ENCODE assay signal across 1 cellular context in the genomic region with DNA sequence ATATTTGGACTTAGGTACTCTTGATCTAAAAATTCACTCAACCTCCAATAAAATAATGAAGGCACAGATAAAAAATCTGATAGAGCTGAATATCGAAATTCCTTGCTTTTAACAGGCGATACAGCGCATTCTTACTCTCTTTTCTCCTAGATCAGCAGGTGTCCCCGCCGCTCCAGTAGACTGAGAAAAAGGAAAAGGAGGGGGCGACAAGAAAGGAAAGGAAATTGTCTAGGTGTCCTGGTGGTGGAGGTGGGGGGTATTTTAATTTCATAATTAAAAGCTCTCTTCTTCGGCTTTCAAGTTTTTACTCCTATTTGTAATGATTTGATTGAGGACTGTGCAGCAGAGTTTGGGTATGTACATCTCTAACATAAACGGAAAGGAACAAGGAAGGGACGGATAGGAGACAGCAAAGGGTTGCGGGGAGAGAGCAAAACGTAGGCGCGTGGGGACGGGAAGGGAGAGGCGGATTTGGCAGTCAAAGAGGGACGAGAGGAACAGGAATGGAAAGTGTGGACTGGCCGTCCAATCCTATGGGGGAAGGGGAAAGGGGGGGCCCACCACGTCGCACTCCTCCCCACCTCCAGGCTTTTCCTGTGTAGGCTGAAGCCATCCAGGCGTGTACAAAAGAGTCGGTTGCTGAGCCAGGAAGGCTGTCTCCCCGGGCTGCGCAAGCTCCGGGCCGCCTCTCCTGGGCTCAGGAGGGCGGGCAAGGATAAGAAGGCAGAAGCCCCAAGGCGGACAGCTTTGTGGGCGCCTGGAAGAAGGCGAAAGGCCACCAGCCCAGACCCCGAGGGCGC.
TF ChIP-seq lines count a peak whose summit lies in the region.

No MANE protein-coding gene starts in this region.

TF ChIP-seq in HEK293, 187 proteins besides CTCF, POLR2A, EP300 and RAD21 (continued from another document and continues in another):
- TF ChIP-seq HIC1 (tag by site-specific recombination; IDR thresholded peaks at IDR 0.05), result no peak
- TF ChIP-seq EGR2 (tag by site-specific recombination; IDR thresholded peaks at IDR 0.05; ENCODE audit: low read depth), result peak; percentile 95
- TF ChIP-seq FEZF1 (tag by site-specific recombination; IDR thresholded peaks at IDR 0.05), result no peak
- no peak for TF ChIP-seq ZNF140 (tag by site-specific recombination; IDR thresholded peaks at IDR 0.05)
- TF ChIP-seq ZNF624 (tag by site-specific recombination; IDR thresholded peaks at IDR 0.05), result no peak
- no peak for TF ChIP-seq HOXD13 (CRISPR knock-in tag; IDR thresholded peaks at IDR 0.05; ENCODE audit: borderline replicate concordance)
- TF ChIP-seq ZNF529 (tag by site-specific recombination; IDR thresholded peaks at IDR 0.05; ENCODE audit: insufficient replicate concordance), result no peak
- TF ChIP-seq, protein P1, sequence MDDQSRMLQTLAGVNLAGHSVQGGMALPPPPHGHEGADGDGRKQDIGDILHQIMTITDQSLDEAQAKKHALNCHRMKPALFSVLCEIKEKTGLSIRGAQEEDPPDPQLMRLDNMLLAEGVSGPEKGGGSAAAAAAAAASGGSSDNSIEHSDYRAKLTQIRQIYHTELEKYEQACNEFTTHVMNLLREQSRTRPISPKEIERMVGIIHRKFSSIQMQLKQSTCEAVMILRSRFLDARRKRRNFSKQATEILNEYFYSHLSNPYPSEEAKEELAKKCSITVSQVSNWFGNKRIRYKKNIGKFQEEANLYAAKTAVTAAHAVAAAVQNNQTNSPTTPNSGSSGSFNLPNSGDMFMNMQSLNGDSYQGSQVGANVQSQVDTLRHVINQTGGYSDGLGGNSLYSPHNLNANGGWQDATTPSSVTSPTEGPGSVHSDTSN (CRISPR knock-in tag; IDR thresholded peaks at IDR 0.05), result no peak
- TF ChIP-seq ZNF518A (tag by site-specific recombination; conservative IDR thresholded peaks at IDR 0.05; ENCODE audit: low read depth), result peak; percentile 9; the same call in 1 of the 2 replicates
- TF ChIP-seq, protein P2, sequence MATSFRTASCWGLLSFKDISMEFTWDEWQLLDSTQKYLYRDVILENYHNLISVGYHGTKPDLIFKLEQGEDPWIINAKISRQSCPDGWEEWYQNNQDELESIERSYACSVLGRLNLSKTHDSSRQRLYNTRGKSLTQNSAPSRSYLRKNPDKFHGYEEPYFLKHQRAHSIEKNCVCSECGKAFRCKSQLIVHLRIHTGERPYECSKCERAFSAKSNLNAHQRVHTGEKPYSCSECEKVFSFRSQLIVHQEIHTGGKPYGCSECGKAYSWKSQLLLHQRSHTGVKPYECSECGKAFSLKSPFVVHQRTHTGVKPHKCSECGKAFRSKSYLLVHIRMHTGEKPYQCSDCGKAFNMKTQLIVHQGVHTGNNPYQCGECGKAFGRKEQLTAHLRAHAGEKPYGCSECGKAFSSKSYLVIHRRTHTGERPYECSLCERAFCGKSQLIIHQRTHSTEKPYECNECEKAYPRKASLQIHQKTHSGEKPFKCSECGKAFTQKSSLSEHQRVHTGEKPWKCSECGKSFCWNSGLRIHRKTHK (tag by site-specific recombination; IDR thresholded peaks at IDR 0.05), result no peak
- no peak for TF ChIP-seq ZNF530 (tag by site-specific recombination; IDR thresholded peaks at IDR 0.05; ENCODE audit: low read depth)
- TF ChIP-seq ZNF292 (tag by site-specific recombination; IDR thresholded peaks at IDR 0.05; ENCODE audit: borderline replicate concordance, low read depth), result no peak
- no peak for TF ChIP-seq ZNF514 (tag by site-specific recombination; IDR thresholded peaks at IDR 0.05)
- TF ChIP-seq ZNF223 (tag by site-specific recombination; IDR thresholded peaks at IDR 0.05), result no peak
- TF ChIP-seq ZNF335 (tag by site-specific recombination; conservative IDR thresholded peaks at IDR 0.05), result peak; percentile 88; the same call in 1 of the 2 replicates
- TF ChIP-seq ZNF677 (tag by site-specific recombination; IDR thresholded peaks at IDR 0.05), result no peak
- no peak for TF ChIP-seq YY1 (tag by site-specific recombination; IDR thresholded peaks at IDR 0.05)
- TF ChIP-seq, protein P3, sequence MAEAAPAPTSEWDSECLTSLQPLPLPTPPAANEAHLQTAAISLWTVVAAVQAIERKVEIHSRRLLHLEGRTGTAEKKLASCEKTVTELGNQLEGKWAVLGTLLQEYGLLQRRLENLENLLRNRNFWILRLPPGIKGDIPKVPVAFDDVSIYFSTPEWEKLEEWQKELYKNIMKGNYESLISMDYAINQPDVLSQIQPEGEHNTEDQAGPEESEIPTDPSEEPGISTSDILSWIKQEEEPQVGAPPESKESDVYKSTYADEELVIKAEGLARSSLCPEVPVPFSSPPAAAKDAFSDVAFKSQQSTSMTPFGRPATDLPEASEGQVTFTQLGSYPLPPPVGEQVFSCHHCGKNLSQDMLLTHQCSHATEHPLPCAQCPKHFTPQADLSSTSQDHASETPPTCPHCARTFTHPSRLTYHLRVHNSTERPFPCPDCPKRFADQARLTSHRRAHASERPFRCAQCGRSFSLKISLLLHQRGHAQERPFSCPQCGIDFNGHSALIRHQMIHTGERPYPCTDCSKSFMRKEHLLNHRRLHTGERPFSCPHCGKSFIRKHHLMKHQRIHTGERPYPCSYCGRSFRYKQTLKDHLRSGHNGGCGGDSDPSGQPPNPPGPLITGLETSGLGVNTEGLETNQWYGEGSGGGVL (tag by site-specific recombination; IDR thresholded peaks at IDR 0.05), result peak; percentile 90
- TF ChIP-seq ZNF473 (tag by site-specific recombination; IDR thresholded peaks at IDR 0.05), result no peak
- TF ChIP-seq ZFP69B (tag by site-specific recombination; IDR thresholded peaks at IDR 0.05), result peak; percentile 100
- TF ChIP-seq ZNF837 (tag by site-specific recombination; IDR thresholded peaks at IDR 0.05), result no peak
- no peak for TF ChIP-seq ZNF571 (tag by site-specific recombination; IDR thresholded peaks at IDR 0.05)
- no peak for TF ChIP-seq ZNF138 (tag by site-specific recombination; IDR thresholded peaks at IDR 0.05; ENCODE audit: borderline replicate concordance)
- no peak for TF ChIP-seq GFI1B (tag by site-specific recombination; IDR thresholded peaks at IDR 0.05)
- TF ChIP-seq BCL11A (tag by site-specific recombination; IDR thresholded peaks at IDR 0.05; ENCODE audit: low read depth), result no peak
- TF ChIP-seq ZNF600 (tag by site-specific recombination; IDR thresholded peaks at IDR 0.05), result peak; percentile 88
- no peak for TF ChIP-seq ZNF24 (tag by site-specific recombination; IDR thresholded peaks at IDR 0.05)
- no peak for TF ChIP-seq SALL2 (tag by site-specific recombination; IDR thresholded peaks at IDR 0.05; ENCODE audit: borderline replicate concordance)
- TF ChIP-seq SP2 (tag by site-specific recombination; IDR thresholded peaks at IDR 0.05), result peak; percentile 72
- TF ChIP-seq ZNF324 (tag by site-specific recombination; IDR thresholded peaks at IDR 0.05), result peak; percentile 43; the same call in 1 of the 2 replicates
- TF ChIP-seq KLF7 (tag by site-specific recombination; IDR thresholded peaks at IDR 0.05; ENCODE audit: borderline replicate concordance), result no peak; the same call in 1 of the 2 replicates
- TF ChIP-seq ATF2 (tag by site-specific recombination; IDR thresholded peaks at IDR 0.05; ENCODE audit: low read depth), result no peak
- TF ChIP-seq ZFP41 (tag by site-specific recombination; IDR thresholded peaks at IDR 0.05; ENCODE audit: borderline replicate concordance), result no peak
- TF ChIP-seq ZNF350 (tag by site-specific recombination; IDR thresholded peaks at IDR 0.05), result no peak
- peak; percentile 56 for TF ChIP-seq SP3 (tag by site-specific recombination; IDR thresholded peaks at IDR 0.05)
- peak; percentile 62 for TF ChIP-seq ZBTB21 (tag by site-specific recombination; IDR thresholded peaks at IDR 0.05)
- TF ChIP-seq, protein P4, sequence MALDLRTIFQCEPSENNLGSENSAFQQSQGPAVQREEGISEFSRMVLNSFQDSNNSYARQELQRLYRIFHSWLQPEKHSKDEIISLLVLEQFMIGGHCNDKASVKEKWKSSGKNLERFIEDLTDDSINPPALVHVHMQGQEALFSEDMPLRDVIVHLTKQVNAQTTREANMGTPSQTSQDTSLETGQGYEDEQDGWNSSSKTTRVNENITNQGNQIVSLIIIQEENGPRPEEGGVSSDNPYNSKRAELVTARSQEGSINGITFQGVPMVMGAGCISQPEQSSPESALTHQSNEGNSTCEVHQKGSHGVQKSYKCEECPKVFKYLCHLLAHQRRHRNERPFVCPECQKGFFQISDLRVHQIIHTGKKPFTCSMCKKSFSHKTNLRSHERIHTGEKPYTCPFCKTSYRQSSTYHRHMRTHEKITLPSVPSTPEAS (tag by site-specific recombination; IDR thresholded peaks at IDR 0.05), result no peak
- TF ChIP-seq ZNF549 (tag by site-specific recombination; IDR thresholded peaks at IDR 0.05), result no peak
- peak; percentile 98 for TF ChIP-seq PRDM1 (tag by site-specific recombination; IDR thresholded peaks at IDR 0.05)
- no peak for TF ChIP-seq OSR2 (tag by site-specific recombination; IDR thresholded peaks at IDR 0.05)
- TF ChIP-seq ZNF660 (tag by site-specific recombination; IDR thresholded peaks at IDR 0.05), result no peak; the same call in 1 of the 2 replicates
- TF ChIP-seq ZNF792 (tag by site-specific recombination; IDR thresholded peaks at IDR 0.05), result 0 out of 2 replicates have a peak, but pooled peaks have one; percentile 11
- TF ChIP-seq BCL11B (tag by site-specific recombination; IDR thresholded peaks at IDR 0.05; ENCODE audit: low read depth), result no peak
- no peak for TF ChIP-seq ZSCAN18 (tag by site-specific recombination; IDR thresholded peaks at IDR 0.05)
- TF ChIP-seq ZNF768 (tag by site-specific recombination; IDR thresholded peaks at IDR 0.05), result no peak
- peak; percentile 69; the same call in 1 of the 2 replicates for TF ChIP-seq ZNF777 (tag by site-specific recombination; IDR thresholded peaks at IDR 0.05; ENCODE audit: borderline replicate concordance)
